In genomic region chr19:46487178-46487801, GRCh38 we compare ENCODE assay signal across 9 cellular contexts. TPM values are rescaled to one million over a fixed set of nuclear protein-coding genes. Genes with fewer than 3 reads are reported as not detected.
A peak's percentile ranks its signal among the peaks of the same experiment; 100 is the strongest.
DNase-seq lines count a peak whose midpoint lies in the region; ATAC-seq and TF ChIP-seq lines count a peak whose summit lies in the region.
"Had no signal": no experiment of that assay in that cellular context is flagged by ENCODE, and none has a peak within 500 bp of the region (broad histone marks: within the 10 kb centered on the region; RNA-seq: fewer than 3 reads in every experiment).

No MANE protein-coding gene starts in this region.

- H3K9me3 Mint-ChIP-seq in neural crest cell (no peaks in the 10 kb centered on the region), endothelial cell (ENCODE audit: unreplicated experiment) (no peaks in the 10 kb centered on the region)
- no peaks in the 10 kb centered on the region for H3K9me3 Mint-ChIP-seq in activated CD8-positive, alpha-beta T cell treated with anti-CD3 and anti-CD28 coated beads, Interleukin-2, amount 10 ng/mL, durations not matched to agents 7 days and 5 days (ENCODE audit: insufficient read depth)

- no peaks in the 10 kb centered on the region for H3K36me3 ChIP-seq in A673 (ENCODE audit: insufficient read depth, low read length, poor library complexity, severe bottlenecking)
- H3K36me3 ChIP-seq in Panc1 (ENCODE audit: control insufficient read depth, insufficient read depth, low read length) = no peaks in the 10 kb centered on the region

- H3K27ac Mint-ChIP-seq in neural crest cell (ENCODE audit: unreplicated experiment) (no peak overlapping the region), endothelial cell (ENCODE audit: unreplicated experiment) (no peak overlapping the region)
- no peak overlapping the region for H3K27ac Mint-ChIP-seq in activated CD8-positive, alpha-beta T cell treated with anti-CD3 and anti-CD28 coated beads, Interleukin-2, amount 10 ng/mL, durations not matched to agents 7 days and 5 days

- no peaks in the 10 kb centered on the region for H3K9me3 ChIP-seq in A673 (ENCODE audit: low read depth, low read length, poor library complexity, severe bottlenecking)
- no peaks in the 10 kb centered on the region for H3K9me3 ChIP-seq in Panc1 (ENCODE audit: control insufficient read depth, insufficient read depth, low read depth, low read length)

- ATAC-seq in Panc1 = 0 out of 2 replicates have a peak, but pooled peaks have one; percentile 11
- ATAC-seq in activated CD8-positive, alpha-beta T cell treated with anti-CD3 and anti-CD28 coated beads, Interleukin-2, amount 10 ng/mL, durations not matched to agents 7 days and 5 days = no peak

- no peak for DNase-seq in A673 (ENCODE audit: low spot score)
- DNase-seq in Panc1 (ENCODE audit: low read depth, low spot score) = no peak
- DNase-seq in fibroblast of mammary gland (ENCODE audit: low read depth) = peak; percentile 21
- no peak for DNase-seq in neural crest cell (ENCODE audit: low read depth, low spot score)
- DNase-seq in endothelial cell (ENCODE audit: low spot score) = no peak
- DNase-seq in HPDE6-E6E7 (ENCODE audit: extremely low spot score) = no peak
- no peak for DNase-seq in H4 (ENCODE audit: low spot score)
- no peak for DNase-seq in activated CD8-positive, alpha-beta T cell treated with anti-CD3 and anti-CD28 coated beads, Interleukin-2, amount 10 ng/mL, durations not matched to agents 7 days and 5 days
- DNase-seq: NCI-H187 treated with DMSO at 0.1 percent for 48 hours had no signal

- H3K27ac ChIP-seq in A673 (ENCODE audit: low read depth, low read length, poor library complexity, severe bottlenecking) = no peak overlapping the region
- no peak overlapping the region for H3K27ac ChIP-seq in Panc1 (ENCODE audit: low read length)

- CTCF ChIA-PET in A673 (lab: Charles Lee) (interaction anchor here (0.5 to 2.3 kb wide), 4 partner anchors 82 to 207 kb away, joined by 3 to 14 read pairs (median 3); no protein-coding TSS in a partner anchor), Panc1 (lab: Charles Lee) (no interaction called here)
- CTCF ChIA-PET in activated CD8-positive, alpha-beta T cell treated with anti-CD3 and anti-CD28 coated beads, Interleukin-2, amount 10 ng/mL, durations not matched to agents 7 days and 5 days (lab: Charles Lee) = interaction anchor here (0.6 to 2.8 kb wide), 10 partner anchors 13 to 207 kb away, joined by 3 to 23 read pairs (median 4); partner anchors contain the start of gene PPP5C

- H3K27me3 Mint-ChIP-seq in neural crest cell (ENCODE audit: low read depth) (peaks cover 27% of the 10 kb centered on the region), endothelial cell (ENCODE audit: unreplicated experiment) (peaks cover 10% of the 10 kb centered on the region)
- peaks cover 56% of the 10 kb centered on the region for H3K27me3 Mint-ChIP-seq in activated CD8-positive, alpha-beta T cell treated with anti-CD3 and anti-CD28 coated beads, Interleukin-2, amount 10 ng/mL, durations not matched to agents 7 days and 5 days (ENCODE audit: low read depth)

- H3K4me1 Mint-ChIP-seq in neural crest cell (peaks cover 34% of the 10 kb centered on the region), endothelial cell (ENCODE audit: unreplicated experiment) (peaks cover 13% of the 10 kb centered on the region)
- peaks cover 7% of the 10 kb centered on the region for H3K4me1 Mint-ChIP-seq in activated CD8-positive, alpha-beta T cell treated with anti-CD3 and anti-CD28 coated beads, Interleukin-2, amount 10 ng/mL, durations not matched to agents 7 days and 5 days (ENCODE audit: low read depth)

- H3K36me3 Mint-ChIP-seq in neural crest cell (ENCODE audit: low read depth) = no peaks in the 10 kb centered on the region
- peaks cover 3% of the 10 kb centered on the region for H3K36me3 Mint-ChIP-seq in endothelial cell (ENCODE audit: low read depth, unreplicated experiment)
- no peaks in the 10 kb centered on the region for H3K36me3 Mint-ChIP-seq in activated CD8-positive, alpha-beta T cell treated with anti-CD3 and anti-CD28 coated beads, Interleukin-2, amount 10 ng/mL, durations not matched to agents 7 days and 5 days (ENCODE audit: low read depth)

- intact Hi-C loops in A673 (cut with micrococcal nuclease; ENCODE audit: unreplicated experiment) (loop anchor here (1.0 to 10.0 kb wide), 2 partner anchors 85 to 202 kb away; no protein-coding TSS in a partner anchor), Panc1 (cut with micrococcal nuclease; ENCODE audit: unreplicated experiment) (loop anchor here (2.0 kb wide), 1 partner anchor 92 kb away; no protein-coding TSS in a partner anchor)

- H3K4me3 Mint-ChIP-seq in neural crest cell = peak overlapping the region; percentile 80
- no peak overlapping the region for H3K4me3 Mint-ChIP-seq in endothelial cell (ENCODE audit: unreplicated experiment)
- H3K4me3 Mint-ChIP-seq in activated CD8-positive, alpha-beta T cell treated with anti-CD3 and anti-CD28 coated beads, Interleukin-2, amount 10 ng/mL, durations not matched to agents 7 days and 5 days = no peak overlapping the region

- in situ Hi-C loops in Panc1 (cut with HindIII; ENCODE audit: low pct_unique_long_range_greater_than_20kb, low sequenced_read_pairs) = no loop called here

- BruUV-seq in A673 (replicated peaks; lab: Mats Ljungman, UMichigan) = no TSS peak
- BruUV-seq in Panc1 (replicated peaks; lab: Mats Ljungman, UMichigan) = no TSS peak

- POLR2A ChIA-PET in A673 (lab: Charles Lee; ENCODE audit: low non-redundant PET) = no interaction called here
- POLR2A ChIA-PET in Panc1 (lab: Charles Lee) = no interaction called here
- POLR2A ChIA-PET in activated CD8-positive, alpha-beta T cell treated with anti-CD3 and anti-CD28 coated beads, Interleukin-2, amount 10 ng/mL, durations not matched to agents 7 days and 5 days (lab: Charles Lee) = interaction anchor here (0.6 kb wide), 1 partner anchor 86 kb away, joined by 6 read pairs; no protein-coding TSS in a partner anchor

- TF ChIP-seq CTCF in A673 (conservative IDR thresholded peaks at IDR 0.05; ENCODE audit: low read depth, low read length) (no peak), Panc1 (IDR thresholded peaks at IDR 0.05) (no peak), fibroblast of mammary gland (conservative IDR thresholded peaks at IDR 0.05; ENCODE audit: control insufficient read depth, insufficient read depth, low read depth, low read length) (no peak), neural crest cell (conservative IDR thresholded peaks at IDR 0.05) (no peak), endothelial cell (IDR thresholded peaks at IDR 0.05; ENCODE audit: unreplicated experiment) (no peak)

- H3K4me1 ChIP-seq in A673 (ENCODE audit: insufficient read depth, low read length, poor library complexity, severe bottlenecking) (no peaks in the 10 kb centered on the region), Panc1 (ENCODE audit: control insufficient read depth, insufficient read depth, low read length) (no peaks in the 10 kb centered on the region; the same call in 1 of the 2 replicates)

- H3K4me3 ChIP-seq in A673 (ENCODE audit: low read depth, low read length, poor library complexity, severe bottlenecking) (peak overlapping the region; percentile 37), Panc1 (ENCODE audit: low read depth in 2 of 2, low read length in 2 of 2) (peak overlapping the region; percentile 15 to 33; a peak in 3 of 4 replicates), fibroblast of mammary gland (ENCODE audit: control insufficient read depth, low read depth, low read length) (peak overlapping the region; percentile 38)

- no peaks in the 10 kb centered on the region for H3K27me3 ChIP-seq in A673 (replicated peaks; ENCODE audit: insufficient read depth, low read depth, low read length, poor library complexity)
- no peaks in the 10 kb centered on the region for H3K27me3 ChIP-seq in Panc1 (ENCODE audit: control insufficient read depth, insufficient read depth, low read length)

RNA-seq across cellular contexts. Expression of gene PNMA8B, which starts 8.4 kb away (rescaled TPM):
- total RNA-seq in A673 (2021) (0.75 and 0.81 TPM in 2 replicates), Panc1 (2021; ENCODE audit: unreplicated experiment) (not detected), neural crest cell (4.6 and 5.3 TPM in 2 replicates), endothelial cell (ENCODE audit: unreplicated experiment) (1.3 TPM)
- polyA plus RNA-seq in Panc1 (2012; ENCODE audit: insufficient read length) = not detected
- total RNA-seq in H4 (2014; rRNA removed; shearing (Covaris generic)) = not detected in 2 replicates
- under 1 TPM in 1 of 2 experiments, not detected in 1; 0.05 TPM for total RNA-seq in activated CD8-positive, alpha-beta T cell treated with anti-CD3 and anti-CD28 coated beads, Interleukin-2, amount 10 ng/mL, durations not matched to agents 7 days and 5 days

RNA-seq across cellular contexts. Expression of gene PNMA8A, which starts 15.9 kb away (rescaled TPM):
- total RNA-seq in A673 (2021) (12.8 and 15.9 TPM in 2 replicates), Panc1 (2021; ENCODE audit: unreplicated experiment) (not detected), neural crest cell (28.4 and 29.9 TPM in 2 replicates), endothelial cell (ENCODE audit: unreplicated experiment) (12.4 TPM)
- polyA plus RNA-seq in Panc1 (2012; ENCODE audit: insufficient read length) = not detected
- not detected in 2 replicates for total RNA-seq in H4 (2014; rRNA removed; shearing (Covaris generic))
- not detected for total RNA-seq in activated CD8-positive, alpha-beta T cell treated with anti-CD3 and anti-CD28 coated beads, Interleukin-2, amount 10 ng/mL, durations not matched to agents 7 days and 5 days

RNA-seq across cellular contexts. Expression of gene PNMA8C, which starts 58.6 kb away (rescaled TPM):
- total RNA-seq in A673 (2021) (not detected in 2 replicates), Panc1 (2021; ENCODE audit: unreplicated experiment) (not detected), neural crest cell (1.4 and 1.7 TPM in 2 replicates), endothelial cell (ENCODE audit: unreplicated experiment) (0.41 TPM)
- polyA plus RNA-seq in Panc1 (2012; ENCODE audit: insufficient read length) = not detected
- total RNA-seq in H4 (2014; rRNA removed; shearing (Covaris generic)) = not detected in 2 replicates
- under 1 TPM in 1 of 2 experiments, not detected in 1; 0.08 TPM for total RNA-seq in activated CD8-positive, alpha-beta T cell treated with anti-CD3 and anti-CD28 coated beads, Interleukin-2, amount 10 ng/mL, durations not matched to agents 7 days and 5 days

Comparison
In these comparisons a context has a peak if more than half of its experiments do, and no peak if none do; other contexts are left out.
1. RNA of gene PNMA8A, which starts 15.9 kb away (total RNA-seq): 28.4 to 29.9 TPM in neural crest cell, 12.8 to 15.9 TPM in A673 and 12.4 TPM in endothelial cell (single experiment); not detected in Panc1 (single experiment), not detected in H4 and not detected in activated CD8-positive, alpha-beta T cell treated with anti-CD3 and anti-CD28 coated beads, Interleukin-2, amount 10 ng/mL, durations not matched to agents 7 days and 5 days; every median in the first group is over 10 times any median in the second.
2. Peak in every context shown above with its lines, with median percentiles within 50 percentile points of each other: H3K4me3 ChIP-seq.